Comparison of ENCODE assay signal across 9 cellular contexts in the genomic region with DNA sequence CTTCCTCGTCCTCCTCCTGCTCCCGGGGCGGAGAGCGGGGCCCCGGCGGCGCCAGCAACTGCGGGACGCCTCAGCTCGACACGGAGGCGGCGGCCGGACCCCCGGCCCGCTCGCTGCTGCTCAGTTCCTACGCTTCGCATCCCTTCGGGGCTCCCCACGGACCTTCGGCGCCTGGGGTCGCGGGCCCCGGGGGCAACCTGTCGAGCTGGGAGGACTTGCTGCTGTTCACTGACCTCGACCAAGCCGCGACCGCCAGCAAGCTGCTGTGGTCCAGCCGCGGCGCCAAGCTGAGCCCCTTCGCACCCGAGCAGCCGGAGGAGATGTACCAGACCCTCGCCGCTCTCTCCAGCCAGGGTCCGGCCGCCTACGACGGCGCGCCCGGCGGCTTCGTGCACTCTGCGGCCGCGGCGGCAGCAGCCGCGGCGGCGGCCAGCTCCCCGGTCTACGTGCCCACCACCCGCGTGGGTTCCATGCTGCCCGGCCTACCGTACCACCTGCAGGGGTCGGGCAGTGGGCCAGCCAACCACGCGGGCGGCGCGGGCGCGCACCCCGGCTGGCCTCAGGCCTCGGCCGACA. TPM values are rescaled to one million over a fixed set of nuclear protein-coding genes. Genes with fewer than 3 reads are reported as not detected.
DNase-seq lines count a peak whose midpoint lies in the region; ATAC-seq, FAIRE-seq and TF ChIP-seq lines count a peak whose summit lies in the region.
"Had no signal": no experiment of that assay in that cellular context is flagged by ENCODE, and none has a peak within 500 bp of the region (broad histone marks: within the 10 kb centered on the region; RNA-seq: fewer than 3 reads in every experiment).

No MANE protein-coding gene starts in this region.

- peak overlapping the region; percentile 29 for H3K4me3 Mint-ChIP-seq in stimulated activated memory B cell treated with anti-CD40 and anti-IgM and Interleukin-4, amounts not matched to agents 10 μg/mL and 1 μg/mL and 100 μg/mL, for 72 hours

- H3K27ac ChIP-seq in HepG2 (ENCODE audit: extremely low read length, insufficient read depth, low read length) = no peak overlapping the region

- H3K9me3 ChIP-seq in HepG2 (ENCODE audit: low read length) = no peaks in the 10 kb centered on the region

- no peaks in the 10 kb centered on the region for H3K36me3 Mint-ChIP-seq in stimulated activated memory B cell treated with anti-CD40 and anti-IgM and Interleukin-4, amounts not matched to agents 10 μg/mL and 1 μg/mL and 100 μg/mL, for 72 hours

- no peak for TF ChIP-seq EP300 in HepG2 (IDR thresholded peaks at IDR 0.05; ENCODE audit: low read depth in 2 of 2, low read length in 2 of 2)
- TF ChIP-seq EP300 in HepG2 (CRISPR knock-in tag; IDR thresholded peaks at IDR 0.05; ENCODE audit: borderline replicate concordance) = no peak

- H3K79me2 ChIP-seq in HepG2 (ENCODE audit: insufficient read depth, low read length) = peaks cover 3% of the 10 kb centered on the region

- no peak for TF ChIP-seq POLR2A in HepG2 (IDR thresholded peaks at IDR 0.05; ENCODE audit: insufficient read depth in 1 of 2, low read depth in 2 of 2, low read length in 2 of 2)

- in situ Hi-C loops in HepG2 (cut with HindIII; ENCODE audit: extremely low pct_ligation_motif_present, low pct_unique_long_range_greater_than_20kb) = no loop called here

- no peaks in the 10 kb centered on the region for H4K20me1 ChIP-seq in HepG2 (ENCODE audit: insufficient read depth, low read length)

- H3K27me3 Mint-ChIP-seq in stimulated activated memory B cell treated with anti-CD40 and anti-IgM and Interleukin-4, amounts not matched to agents 10 μg/mL and 1 μg/mL and 100 μg/mL, for 72 hours = peaks cover 70% of the 10 kb centered on the region

- CTCF ChIA-PET in HepG2 (lab: Yijun Ruan, JAX; ENCODE audit: low intra/inter-chr PET ratio, low total read pairs) = no interaction called here

- H3K4me1 Mint-ChIP-seq in stimulated activated memory B cell treated with anti-CD40 and anti-IgM and Interleukin-4, amounts not matched to agents 10 μg/mL and 1 μg/mL and 100 μg/mL, for 72 hours = peaks cover 23% of the 10 kb centered on the region

- H3K4me3 ChIP-seq in HFF-Myc (replicated peaks; ENCODE audit: low read depth, low read length) (peak overlapping the region; percentile 59), bronchial epithelial cell (ENCODE audit: low read depth, low read length) (peak overlapping the region; percentile 58), HepG2 (replicated peaks in 1 of 3; ENCODE audit: insufficient read depth in 1 of 3, low read depth in 2 of 3, low read length in 3 of 3) (no peak overlapping the region)

- FAIRE-seq in bronchial epithelial cell (lab: Jason Lieb, UNC) (no peak), HepG2 (lab: Jason Lieb, UNC) (no peak)
- FAIRE-seq: islet of Langerhans had no signal

- peaks cover 54% of the 10 kb centered on the region for H3K4me1 ChIP-seq in HepG2 (ENCODE audit: insufficient read depth, low read length)

- H3K36me3 ChIP-seq in bronchial epithelial cell (ENCODE audit: control insufficient read depth, insufficient read depth, low read length) (peaks cover 5% of the 10 kb centered on the region), HepG2 (replicated peaks in 1 of 2; ENCODE audit: control insufficient read depth in 1 of 2, insufficient read depth in 2 of 2, low read length in 2 of 2) (no peaks in the 10 kb centered on the region)

- POLR2A ChIA-PET in HepG2 (lab: Yijun Ruan, JAX) = interaction anchor here (0.5 kb wide), 1 partner anchor 54 kb away, joined by 3 read pairs; no protein-coding TSS in a partner anchor

- no peak overlapping the region for H2AFZ ChIP-seq in HepG2 (ENCODE audit: low read length)

- no peak for TF ChIP-seq RAD21 in HepG2 (CRISPR knock-in tag; IDR thresholded peaks at IDR 0.05)

- TF ChIP-seq CTCF in HFF-Myc (IDR thresholded peaks at IDR 0.05; ENCODE audit: low read depth, low read length, missing control alignments) = no peak
- TF ChIP-seq CTCF in bronchial epithelial cell (IDR thresholded peaks at IDR 0.05; ENCODE audit: insufficient read depth, low read length, severe bottlenecking) = no peak
- no peak for TF ChIP-seq CTCF in HepG2 (CRISPR knock-in tag; IDR thresholded peaks at IDR 0.05)

- WGBS in HepG2 (ENCODE audit: low lambda C conversion rate) = 96% methylated on average over 53 of the region's 73 CpGs

- BruUV-seq in HepG2 (replicated peaks; lab: Mats Ljungman, UMichigan) = no TSS peak

- H3K27me3 ChIP-seq in bronchial epithelial cell (ENCODE audit: control insufficient read depth, insufficient read depth, low read length) (peaks cover 12% of the 10 kb centered on the region), HepG2 (ENCODE audit: control insufficient read depth in 1 of 2, insufficient read depth in 2 of 2, low read length in 2 of 2) (peaks cover 0 to 24% of the 10 kb centered on the region in 2 experiments; a peak in 3 of 5 replicates)

- DNase-seq in HFF-Myc (ENCODE audit: extremely low read depth, low read depth) (no peak), bronchial epithelial cell (ENCODE audit: low read depth) (no peak), HepG2 (ENCODE audit: low spot score) (no peak), H4 (ENCODE audit: low spot score) (no peak)

- intact Hi-C loops in HepG2 (cut with micrococcal nuclease; ENCODE audit: unreplicated experiment) = loop anchor here (10.0 kb wide), 2 partner anchors 113 to 147 kb away; no protein-coding TSS in a partner anchor

- H3K4me2 ChIP-seq in HepG2 (ENCODE audit: low read depth, low read length) = peak overlapping the region; percentile 87; the same call in 1 of the 2 replicates

- H3K9ac ChIP-seq in HepG2 (ENCODE audit: insufficient read depth, low read depth, low read length) = no peak overlapping the region

- H3K9me3 Mint-ChIP-seq in stimulated activated memory B cell treated with anti-CD40 and anti-IgM and Interleukin-4, amounts not matched to agents 10 μg/mL and 1 μg/mL and 100 μg/mL, for 72 hours = no peaks in the 10 kb centered on the region

- no peak overlapping the region for H3K27ac Mint-ChIP-seq in stimulated activated memory B cell treated with anti-CD40 and anti-IgM and Interleukin-4, amounts not matched to agents 10 μg/mL and 1 μg/mL and 100 μg/mL, for 72 hours

- ATAC-seq in HepG2 = no peak
- no peak for ATAC-seq in stimulated activated memory B cell treated with anti-CD40 and anti-IgM and Interleukin-4, amounts not matched to agents 10 μg/mL and 1 μg/mL and 100 μg/mL, for 72 hours
- no peak for ATAC-seq in GM18858 (IDR thresholded peaks at IDR 0.05; ENCODE audit: unreplicated experiment)
- no peak for ATAC-seq in HG03025 (IDR thresholded peaks at IDR 0.05; ENCODE audit: low FRiP score, unreplicated experiment)
- ATAC-seq in HG03520 (IDR thresholded peaks at IDR 0.05; ENCODE audit: unreplicated experiment) = no peak

TF ChIP-seq in HepG2, 621 proteins besides CTCF, POLR2A, EP300 and RAD21:
- no peak for TF ChIP-seq EEA1 (CRISPR knock-in tag; IDR thresholded peaks at IDR 0.05; ENCODE audit: borderline replicate concordance)
- TF ChIP-seq, protein P1, sequence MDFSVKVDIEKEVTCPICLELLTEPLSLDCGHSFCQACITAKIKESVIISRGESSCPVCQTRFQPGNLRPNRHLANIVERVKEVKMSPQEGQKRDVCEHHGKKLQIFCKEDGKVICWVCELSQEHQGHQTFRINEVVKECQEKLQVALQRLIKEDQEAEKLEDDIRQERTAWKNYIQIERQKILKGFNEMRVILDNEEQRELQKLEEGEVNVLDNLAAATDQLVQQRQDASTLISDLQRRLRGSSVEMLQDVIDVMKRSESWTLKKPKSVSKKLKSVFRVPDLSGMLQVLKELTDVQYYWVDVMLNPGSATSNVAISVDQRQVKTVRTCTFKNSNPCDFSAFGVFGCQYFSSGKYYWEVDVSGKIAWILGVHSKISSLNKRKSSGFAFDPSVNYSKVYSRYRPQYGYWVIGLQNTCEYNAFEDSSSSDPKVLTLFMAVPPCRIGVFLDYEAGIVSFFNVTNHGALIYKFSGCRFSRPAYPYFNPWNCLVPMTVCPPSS (IDR thresholded peaks at IDR 0.05) = no peak
- peak; percentile 41; the same call in 1 of the 2 replicates for TF ChIP-seq RBFOX2 (IDR thresholded peaks at IDR 0.05; ENCODE audit: low read depth, low read length)
- TF ChIP-seq HOXA3 (CRISPR knock-in tag; IDR thresholded peaks at IDR 0.05) = 0 out of 2 replicates have a peak, but pooled peaks have one; percentile 8

RNA-seq across cellular contexts. Expression of gene GATA6, which starts 2.0 kb away (rescaled TPM):
- 2.9 and 3.1 TPM in 2 replicates for total RNA-seq in bronchial epithelial cell
- total RNA-seq in HepG2 (2016; rRNA removed; fragmentation: Illumina TruSeq; extraction: Trizol) = 2.9 and 3.2 TPM in 2 replicates
- 0.53 and 0.71 TPM in 2 replicates for total RNA-seq in HepG2 (2016; cell fraction: cytosol; rRNA removed; fragmentation: Illumina TruSeq; extraction: Trizol; ENCODE audit: low read depth)
- 2.5 and 3.4 TPM in 2 replicates for total RNA-seq in HepG2 (2016; cell fraction: insoluble cytoplasmic fraction; rRNA removed; fragmentation: Illumina TruSeq; extraction: Trizol)
- 2.1 and 2.4 TPM in 2 replicates for total RNA-seq in HepG2 (2016; cell fraction: membrane; rRNA removed; fragmentation: Illumina TruSeq; extraction: Trizol)
- 2.9 and 3.3 TPM in 2 replicates for total RNA-seq in HepG2 (2016; cell fraction: nucleus; rRNA removed; fragmentation: Illumina TruSeq; extraction: Trizol)
- 0.84 and 0.95 TPM in 2 replicates for polyA plus RNA-seq in HepG2 (2011; rRNA removed)
- polyA plus RNA-seq in HepG2 (2011; cell fraction: cytosol; rRNA removed) = 0.38 and 0.39 TPM in 2 replicates
- 1.6 and 2.6 TPM in 2 replicates for polyA plus RNA-seq in HepG2 (2011; cell fraction: nucleus; rRNA removed)
- 0.52 and 0.87 TPM in 2 replicates for polyA plus RNA-seq in HepG2 (2012)
- polyA plus RNA-seq in HepG2 (2016; cell fraction: cytosol; fragmentation: Illumina TruSeq; extraction: Trizol; ENCODE audit: low read depth) = 0.33 and 0.35 TPM in 2 replicates
- polyA plus RNA-seq in HepG2 (2016; cell fraction: insoluble cytoplasmic fraction; fragmentation: Illumina TruSeq; extraction: Trizol; ENCODE audit: low read depth) = 3.6 and 4.5 TPM in 2 replicates
- polyA plus RNA-seq in HepG2 (2016; cell fraction: membrane; fragmentation: Illumina TruSeq; extraction: Trizol; ENCODE audit: low read depth) = 0.98 and 1.2 TPM in 2 replicates
- polyA plus RNA-seq in HepG2 (2016; cell fraction: nucleus; fragmentation: Illumina TruSeq; extraction: Trizol; ENCODE audit: insufficient read depth, low read depth) = 4.1 and 6.0 TPM in 2 replicates
- polyA minus RNA-seq in HepG2 (2011; rRNA and poly(A)+ RNA removed; ENCODE audit: low replicate concordance) = 1.2 and 1.3 TPM in 2 replicates
- polyA minus RNA-seq in HepG2 (2011; cell fraction: cytosol; rRNA and poly(A)+ RNA removed) = 0.89 and 1.1 TPM in 2 replicates
- polyA minus RNA-seq in HepG2 (2011; cell fraction: nucleus; rRNA and poly(A)+ RNA removed) = 2.0 and 3.2 TPM in 2 replicates
- 6.5 and 7.5 TPM in 2 replicates for total RNA-seq in H4 (2014; rRNA removed; shearing (Covaris generic))

Comparison
In these comparisons a context has a peak if more than half of its experiments do, and no peak if none do; other contexts are left out.
1. H3K4me3 ChIP-seq: peak in HFF-Myc (single experiment) and bronchial epithelial cell (single experiment); none in HepG2 (0 of 3).